ENCODE assay signal across 30 cellular contexts in the genomic region with DNA sequence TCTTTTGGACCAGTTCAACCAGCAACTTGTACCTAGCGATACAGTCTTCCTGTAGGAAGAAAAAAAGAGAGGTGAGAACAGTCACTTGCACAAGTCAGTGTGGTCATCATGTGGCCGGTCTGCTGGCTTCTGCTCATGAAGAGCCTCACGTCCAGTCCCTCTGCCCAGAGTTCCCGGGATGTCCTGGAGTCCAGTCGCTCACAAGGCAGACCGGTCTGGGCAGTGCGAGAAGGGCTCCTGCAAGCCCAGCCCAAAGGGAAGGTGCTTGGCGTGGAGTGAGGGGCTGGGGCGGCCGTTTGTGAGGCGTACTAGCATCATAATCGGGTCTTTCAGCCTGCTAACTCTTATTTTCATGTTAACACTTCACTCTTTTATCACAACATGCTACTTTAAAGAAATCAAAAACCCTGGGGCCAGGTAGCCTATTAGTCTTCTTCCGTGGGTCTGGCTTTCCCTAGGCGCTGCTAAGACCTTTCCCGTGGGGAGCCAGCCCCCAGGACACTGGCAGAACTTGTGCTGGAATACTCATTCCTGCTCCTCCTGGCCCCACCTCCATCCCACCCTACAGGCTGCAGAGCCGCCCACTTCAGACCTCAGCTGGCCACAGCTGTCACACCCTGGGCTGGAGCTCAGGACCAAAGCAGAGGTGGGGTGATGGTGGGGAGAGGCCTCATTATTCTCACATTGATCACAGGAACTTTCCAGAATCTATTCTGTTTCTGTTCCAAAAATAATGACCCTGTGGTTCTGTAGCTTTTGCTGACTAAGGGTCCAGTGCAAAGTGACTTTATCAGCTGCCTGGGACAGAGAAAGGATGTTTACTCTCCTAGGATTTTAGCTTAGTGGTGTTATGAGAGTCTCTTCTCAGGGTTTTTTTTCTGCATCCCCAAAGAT.
DNase-seq lines count a peak whose midpoint lies in the region; ATAC-seq and TF ChIP-seq lines count a peak whose summit lies in the region.
"Had no signal": no experiment of that assay in that cellular context is flagged by ENCODE, and none has a peak within 500 bp of the region (broad histone marks: within the 10 kb centered on the region; RNA-seq: fewer than 3 reads in every experiment).

No MANE protein-coding gene starts in this region.

- H3K4me2 ChIP-seq in smooth muscle cell = peak overlapping the region; percentile 64

- H3K27me3 ChIP-seq in cardiac muscle cell = no peaks in the 10 kb centered on the region
- H3K27me3 ChIP-seq in right lobe of liver = no peaks in the 10 kb centered on the region
- H3K27me3 ChIP-seq in smooth muscle cell (ENCODE audit: low read depth) = no peaks in the 10 kb centered on the region
- H3K27me3 ChIP-seq: breast epithelium, colonic mucosa, MG63, SJSA1 had no signal

- 90% methylated on average over 9 of the region's 16 CpGs for WGBS in right lobe of liver (ENCODE audit: insufficient coverage, low coverage, low lambda C conversion rate, missing lambda C conversion rate)
- WGBS in smooth muscle cell (ENCODE audit: low lambda C conversion rate) = 60% methylated on average over 16 of the region's 16 CpGs

- peak in 3 of 4 donors; percentile 38 to 64 (median 51) for ATAC-seq in right lobe of liver
- ATAC-seq: mucosa of descending colon; natural killer cell treated with Interleukin-12 subunit alpha and Interleukin-12 subunit beta and Interleukin-15 and Interleukin-18, amount 100 ng/mL, for 72 hours had no signal

- H3K4me1 ChIP-seq in cardiac muscle cell (ENCODE audit: low read depth) (peaks cover 20% of the 10 kb centered on the region), right lobe of liver (no peaks in the 10 kb centered on the region), smooth muscle cell (ENCODE audit: low read depth) (peaks cover 25% of the 10 kb centered on the region)
- H3K4me1 ChIP-seq: breast epithelium, colonic mucosa, SJSA1 had no signal

- no peak overlapping the region for H2AFZ ChIP-seq in smooth muscle cell (ENCODE audit: low read depth)

- no peak overlapping the region for H3K9ac ChIP-seq in smooth muscle cell (ENCODE audit: low read depth)

- TF ChIP-seq CTCF in cardiac muscle cell (IDR thresholded peaks at IDR 0.05; ENCODE audit: low read depth, low read length) (no peak), right lobe of liver (IDR thresholded peaks at IDR 0.05) (no peak), smooth muscle cell (IDR thresholded peaks at IDR 0.05; ENCODE audit: borderline replicate concordance, insufficient read depth, poor library complexity, severe bottlenecking) (no peak)

- H3K36me3 ChIP-seq in cardiac muscle cell (no peaks in the 10 kb centered on the region), right lobe of liver (peaks cover 0 to 10% (median 3%) of the 10 kb centered on the region in 4 donors), smooth muscle cell (ENCODE audit: low read depth) (no peaks in the 10 kb centered on the region)
- H3K36me3 ChIP-seq: breast epithelium, colonic mucosa, MG63, SJSA1 had no signal

- H4K20me1 ChIP-seq in smooth muscle cell (ENCODE audit: low read depth) = no peaks in the 10 kb centered on the region

- no peaks in the 10 kb centered on the region for H3K79me2 ChIP-seq in smooth muscle cell (ENCODE audit: low read depth)

- peak; percentile 38 for DNase-seq in activated CD8-positive, alpha-beta memory T cell treated with anti-CD3 and anti-CD28 coated beads for 24 hours
- no peak for DNase-seq in activated CD8-positive, alpha-beta memory T cell treated with anti-CD3 and anti-CD28 coated beads, Interleukin-2, amount 50 U/mL, for 48 hours
- DNase-seq in cardiac muscle cell (ENCODE audit: low read depth in 1 of 2, low spot score in 1 of 2) (peak in 1 of 2 donors; percentile 22), right lobe of liver (no peak), smooth muscle cell (lab: John Stamatoyannopoulos, UW; ENCODE audit: unreplicated experiment) (no peak), AG08396 (ENCODE audit: low spot score) (no peak), inferior parietal cortex (ENCODE audit: extremely low spot score) (no peak), 8988T (no peak)
- DNase-seq: activated CD4-positive, alpha-beta T cell treated with anti-CD3 and anti-CD28 coated beads, Interleukin-2, amount 50 U/mL, for 48 hours; activated CD4-positive, CD25-positive, alpha-beta regulatory T cell; activated CD8-positive, alpha-beta memory T cell treated with anti-CD3 and anti-CD28 coated beads, Interleukin-2, amount 50 U/mL, for 4 hours; activated naive CD4-positive, alpha-beta T cell treated with anti-CD3 and anti-CD28 coated beads, Interleukin-2, amount 10 ng/mL, durations not matched to agents 7 days and 5 days; AML-193; amygdala; CD4-positive, alpha-beta T cell; colonic mucosa; effector CD8-positive, alpha-beta T cell; immature natural killer cell; KG1; MG63; mucosa of descending colon; NCI-H1417 treated with DMSO at 0.1 percent for 48 hours; NCI-H2081 treated with DMSO at 0.1 percent for 48 hours; NCI-H226; NCI-H69 had no signal

- H3K27ac ChIP-seq in cardiac muscle cell (peak overlapping the region; percentile 26), right lobe of liver (no peak overlapping the region), smooth muscle cell (ENCODE audit: low read depth) (peak overlapping the region; percentile 42)
- H3K27ac ChIP-seq: 22Rv1, breast epithelium, colonic mucosa, SJSA1, thoracic aorta had no signal

- H3K9me3 ChIP-seq in cardiac muscle cell (ENCODE audit: low read depth) (no peaks in the 10 kb centered on the region), right lobe of liver (no peaks in the 10 kb centered on the region), smooth muscle cell (replicated peaks; ENCODE audit: low read depth) (no peaks in the 10 kb centered on the region)
- H3K9me3 ChIP-seq: breast epithelium, colonic mucosa, mucosa of descending colon, SJSA1, thoracic aorta had no signal

- intact Hi-C loops in right lobe of liver (cut with DNase I) = no loop called here

- H3F3A ChIP-seq in smooth muscle cell (ENCODE audit: low read depth) = peaks cover 17% of the 10 kb centered on the region

- no peak for TF ChIP-seq POLR2A in right lobe of liver (IDR thresholded peaks at IDR 0.05)

- H3K4me3 ChIP-seq in cardiac muscle cell (no peak overlapping the region), right lobe of liver (no peak overlapping the region), smooth muscle cell (no peak overlapping the region)
- H3K4me3 ChIP-seq: breast epithelium, colonic mucosa, MG63, mucosa of descending colon, SJSA1, thoracic aorta had no signal

Comparison
In these comparisons a context has a peak if more than half of its experiments do, and no peak if none do; other contexts are left out.
1. H3K27ac ChIP-seq: peak in cardiac muscle cell (single experiment) and smooth muscle cell (single experiment); none in right lobe of liver (0 of 3).